Comparison of ENCODE assay signal across 11 cellular contexts in the genomic region with DNA sequence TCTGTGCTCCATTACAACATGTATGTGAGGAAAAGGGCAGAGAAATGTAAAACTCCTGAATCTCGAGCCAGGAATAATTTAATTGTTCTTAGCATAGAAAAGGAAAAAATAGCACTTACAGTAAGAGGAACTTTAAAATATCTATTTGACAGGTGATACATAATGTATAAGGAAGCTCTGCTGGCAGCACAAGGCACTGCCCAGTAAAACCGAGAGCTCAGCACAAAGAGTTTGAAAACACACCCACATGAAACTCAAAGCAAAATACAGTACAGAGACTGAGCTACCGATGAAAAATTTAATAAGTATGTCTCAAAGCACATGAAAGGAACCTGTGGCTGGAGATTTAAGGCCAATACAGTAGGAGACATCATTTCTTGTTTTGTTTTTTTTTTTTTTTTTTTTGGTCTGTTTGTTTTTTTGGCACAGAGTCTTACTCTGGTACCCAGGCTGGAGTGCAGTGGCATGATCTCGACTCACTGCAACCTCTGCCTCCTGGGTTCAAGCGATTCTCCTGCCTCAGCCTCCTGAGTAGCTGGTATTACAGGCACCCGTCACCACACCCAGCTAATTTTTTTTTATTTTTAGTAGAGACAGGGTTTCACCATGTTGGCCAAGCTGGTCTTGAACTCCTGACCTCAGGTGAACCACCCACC. TPM values are rescaled to one million over a fixed set of nuclear protein-coding genes. Genes with fewer than 3 reads are reported as not detected.
DNase-seq lines count a peak whose midpoint lies in the region; ATAC-seq and TF ChIP-seq lines count a peak whose summit lies in the region.
"Had no signal": no experiment of that assay in that cellular context is flagged by ENCODE, and none has a peak within 500 bp of the region (broad histone marks: within the 10 kb centered on the region; RNA-seq: fewer than 3 reads in every experiment).

No MANE protein-coding gene starts in this region.

- TF ChIP-seq CTCF in A673 (conservative IDR thresholded peaks at IDR 0.05; ENCODE audit: low read depth, low read length) = no peak
- no peak for TF ChIP-seq CTCF in epithelial cell of esophagus (IDR thresholded peaks at IDR 0.05; ENCODE audit: insufficient read depth, low read depth, low read length, missing control alignments)

- POLR2A ChIA-PET in A673 (lab: Charles Lee; ENCODE audit: low non-redundant PET) = interaction anchor here (0.7 kb wide), 1 partner anchor 117 kb away, joined by 3 read pairs; no protein-coding TSS in a partner anchor

- H3K27ac ChIP-seq in A673 (ENCODE audit: low read depth, low read length, poor library complexity, severe bottlenecking) = peak overlapping the region; percentile 52

- H3K9me3 ChIP-seq in A673 (ENCODE audit: low read depth, low read length, poor library complexity, severe bottlenecking) = no peaks in the 10 kb centered on the region

- H3K4me1 ChIP-seq in A673 (ENCODE audit: insufficient read depth, low read length, poor library complexity, severe bottlenecking) = peaks cover 62% of the 10 kb centered on the region

- BruUV-seq in A673 (replicated peaks; lab: Mats Ljungman, UMichigan) = no TSS peak

- H3K27me3 ChIP-seq in A673 (replicated peaks; ENCODE audit: insufficient read depth, low read depth, low read length, poor library complexity) = no peaks in the 10 kb centered on the region

- no peaks in the 10 kb centered on the region for H3K36me3 ChIP-seq in A673 (ENCODE audit: insufficient read depth, low read length, poor library complexity, severe bottlenecking)

- ATAC-seq in GM18499 (IDR thresholded peaks at IDR 0.05; ENCODE audit: insufficient read depth, unreplicated experiment) (peak; percentile 35), HG03378 (IDR thresholded peaks at IDR 0.05; ENCODE audit: unreplicated experiment) (peak; percentile 39), sciatic nerve (no peak)

- H3K4me3 ChIP-seq in A673 (ENCODE audit: low read depth, low read length, poor library complexity, severe bottlenecking) = no peak overlapping the region
- H3K4me3 ChIP-seq in epithelial cell of esophagus (ENCODE audit: low read length) = no peak overlapping the region

- DNase-seq in A673 (ENCODE audit: low spot score) = no peak
- peak; percentile 39 for DNase-seq in epithelial cell of esophagus (ENCODE audit: low read depth)
- DNase-seq in RKO (ENCODE audit: low spot score) = no peak
- DNase-seq in sciatic nerve (ENCODE audit: low spot score) = no peak
- DNase-seq in activated CD4-positive, CD25-positive, alpha-beta regulatory T cell treated with anti-CD3 and anti-CD28 coated beads, Interleukin-2, amount 50 U/mL, for 72 hours = no peak
- DNase-seq in activated gamma-delta T cell (lab: John Stamatoyannopoulos, UW) = no peak
- DNase-seq: DND-41, hippocampal formation, NCI-H774 had no signal

- CTCF ChIA-PET in A673 (lab: Charles Lee) = no interaction called here

- intact Hi-C loops in A673 (cut with micrococcal nuclease; ENCODE audit: unreplicated experiment) (no loop called here), sciatic nerve (cut with DNase I) (no loop called here)

RNA-seq across cellular contexts. Expression of a gene that starts 19.2 kb away (rescaled TPM):
- total RNA-seq in A673 (2021) (52.1 and 62.2 TPM in 2 replicates), sciatic nerve (114 TPM)
